In genomic region chr1:3050603-3051002, GRCh38 we compare ENCODE assay signal across 16 cellular contexts. TPM values are rescaled to one million over a fixed set of nuclear protein-coding genes. Genes with fewer than 3 reads are reported as not detected.
DNase-seq lines count a peak whose midpoint lies in the region; ATAC-seq and TF ChIP-seq lines count a peak whose summit lies in the region.
"Had no signal": no experiment of that assay in that cellular context is flagged by ENCODE, and none has a peak within 500 bp of the region (broad histone marks: within the 10 kb centered on the region; RNA-seq: fewer than 3 reads in every experiment).

No MANE protein-coding gene starts in this region.

- H3K27me3 Mint-ChIP-seq in activated T-cell treated with anti-CD3 and anti-CD28 coated beads, Interleukin-2, amount 50 U/mL, for 24 hours = peaks cover 34% of the 10 kb centered on the region
- peaks cover 32% of the 10 kb centered on the region for H3K27me3 Mint-ChIP-seq in type B pancreatic cell

- no peaks in the 10 kb centered on the region for H3K9me3 Mint-ChIP-seq in activated T-cell treated with anti-CD3 and anti-CD28 coated beads, Interleukin-2, amount 50 U/mL, for 24 hours
- no peaks in the 10 kb centered on the region for H3K9me3 Mint-ChIP-seq in type B pancreatic cell

- no peaks in the 10 kb centered on the region for H3K36me3 Mint-ChIP-seq in activated T-cell treated with anti-CD3 and anti-CD28 coated beads, Interleukin-2, amount 50 U/mL, for 24 hours (ENCODE audit: low read depth)
- no peaks in the 10 kb centered on the region for H3K36me3 Mint-ChIP-seq in type B pancreatic cell
- H3K36me3 Mint-ChIP-seq: CD4-positive, alpha-beta memory T cell had no signal

- DNase-seq in activated T-cell treated with anti-CD3 and anti-CD28 coated beads, Interleukin-2, amount 50 U/mL, for 24 hours = peak; percentile 6
- DNase-seq in activated T-cell treated with anti-CD3 and anti-CD28 coated beads for 4 hours (no peak), coronary artery (ENCODE audit: low spot score) (peak; percentile 57), omental fat pad (ENCODE audit: low spot score) (peak; percentile 5), type B pancreatic cell (ENCODE audit: extremely low spot score, unreplicated experiment) (peak; percentile 52), foreskin melanocyte (no peak)
- DNase-seq: 8988T; CD4-positive, alpha-beta memory T cell; DMS153; DMS79 treated with DMSO at 0.1 percent for 48 hours; EL; GOT3 had no signal

- H3K27ac ChIP-seq in coronary artery = no peak overlapping the region
- H3K27ac ChIP-seq: BLaER1 treated with 17β-estradiol and CSF1 and Interleukin-3, amounts not matched to agents 10 nM and 100 nM; HL-60 had no signal

- H3K4me3 Mint-ChIP-seq in activated T-cell treated with anti-CD3 and anti-CD28 coated beads, Interleukin-2, amount 50 U/mL, for 24 hours = no peak overlapping the region
- H3K4me3 Mint-ChIP-seq in type B pancreatic cell = no peak overlapping the region
- H3K4me3 Mint-ChIP-seq: CD4-positive, alpha-beta memory T cell had no signal

- H3K4me3 ChIP-seq in coronary artery = no peak overlapping the region
- H3K4me3 ChIP-seq: BLaER1 treated with 17β-estradiol and CSF1 and Interleukin-3, amounts not matched to agents 10 nM and 100 nM; HAP-1 had no signal

- no peaks in the 10 kb centered on the region for H3K4me1 Mint-ChIP-seq in activated T-cell treated with anti-CD3 and anti-CD28 coated beads, Interleukin-2, amount 50 U/mL, for 24 hours (ENCODE audit: low read depth)
- H3K4me1 Mint-ChIP-seq in type B pancreatic cell (ENCODE audit: unreplicated experiment) = no peaks in the 10 kb centered on the region

- no peak overlapping the region for H3K27ac Mint-ChIP-seq in activated T-cell treated with anti-CD3 and anti-CD28 coated beads, Interleukin-2, amount 50 U/mL, for 24 hours
- H3K27ac Mint-ChIP-seq in type B pancreatic cell = no peak overlapping the region
- H3K27ac Mint-ChIP-seq: CD4-positive, alpha-beta memory T cell had no signal

- TF ChIP-seq CTCF in coronary artery (IDR thresholded peaks at IDR 0.05) (no peak), omental fat pad (IDR thresholded peaks at IDR 0.05) (no peak), type B pancreatic cell (conservative IDR thresholded peaks at IDR 0.05) (no peak)

- ATAC-seq in omental fat pad (ENCODE audit: low FRiP score) = no peak
- ATAC-seq in GM19397 (IDR thresholded peaks at IDR 0.05; ENCODE audit: unreplicated experiment) = no peak

RNA-seq across cellular contexts. Expression of gene PRDM16, which starts 18.4 kb away (rescaled TPM):
- total RNA-seq in omental fat pad (1 to 10 TPM in 2 of 4 donors, under 1 TPM in 2; 0.19 to 3.8 (median 1.8) TPM), type B pancreatic cell (ENCODE audit: low replicate concordance) (10.3 and 23.6 TPM in 2 replicates)
- total RNA-seq: CD4-positive, alpha-beta memory T cell had no signal

RNA-seq across cellular contexts. Expression of gene ACTRT2, which starts 29.3 kb away (rescaled TPM):
- total RNA-seq in omental fat pad = not detected
- total RNA-seq in type B pancreatic cell (ENCODE audit: low replicate concordance) = not detected in 2 replicates
- total RNA-seq: CD4-positive, alpha-beta memory T cell had no signal

Comparison
In these comparisons a context has a peak if more than half of its experiments do, and no peak if none do; other contexts are left out.
1. DNase-seq: peak in activated T-cell treated with anti-CD3 and anti-CD28 coated beads, Interleukin-2, amount 50 U/mL, for 24 hours (single experiment), coronary artery (single experiment), omental fat pad (single experiment) and type B pancreatic cell (single experiment); none in activated T-cell treated with anti-CD3 and anti-CD28 coated beads for 4 hours (single experiment) and foreskin melanocyte (single experiment).